Comparison of ENCODE assay signal across 15 cellular contexts in the genomic region with DNA sequence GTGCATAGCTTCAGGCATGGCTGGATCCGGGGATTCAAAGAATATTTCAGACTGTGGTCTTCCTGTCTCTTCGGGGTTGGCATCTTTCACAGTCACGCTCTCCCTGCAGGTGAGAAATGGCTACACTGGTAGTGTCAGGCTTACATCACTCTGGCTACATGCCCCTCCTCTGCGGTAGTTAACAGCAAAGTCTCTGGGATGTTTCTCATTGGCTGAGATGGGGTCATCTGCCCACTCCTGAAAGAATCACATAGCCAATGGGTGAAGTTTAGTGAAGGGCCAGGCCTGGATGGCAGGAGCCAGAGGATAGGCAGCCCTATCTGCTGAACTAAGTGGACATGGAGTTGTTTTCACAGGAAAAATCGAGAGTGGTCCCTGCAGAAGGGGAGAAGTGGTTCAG.
DNase-seq lines count a peak whose midpoint lies in the region; ATAC-seq lines count a peak whose summit lies in the region.
"Had no signal": no experiment of that assay in that cellular context is flagged by ENCODE, and none has a peak within 500 bp of the region (broad histone marks: within the 10 kb centered on the region; RNA-seq: fewer than 3 reads in every experiment).

No MANE protein-coding gene starts in this region.

- in situ Hi-C loops in SK-MEL-5 (cut with HindIII; ENCODE audit: low pct_unique_long_range_greater_than_20kb, low sequenced_read_pairs): no loop called here
- in situ Hi-C loops in KBM-7 (cut with MboI; ENCODE audit: low pct_unique_long_range_greater_than_20kb, low sequenced_read_pairs): no loop called here

- no peaks in the 10 kb centered on the region for H3K27me3 ChIP-seq in H7 (ENCODE audit: control insufficient read depth, insufficient read depth, low read length)

- no peak for ATAC-seq in HG02973 (IDR thresholded peaks at IDR 0.05; ENCODE audit: unreplicated experiment)
- ATAC-seq in HG02798 (IDR thresholded peaks at IDR 0.05; ENCODE audit: poor library complexity, unreplicated experiment): no peak

- no peak overlapping the region for H3K4me3 ChIP-seq in H7 (ENCODE audit: insufficient read depth, low read depth, low read length)

- DNase-seq in A172 (ENCODE audit: low spot score): peak; percentile 9
- peak; percentile 72 for DNase-seq in H7
- DNase-seq in SK-MEL-5 (ENCODE audit: low read depth, low spot score): peak; percentile 29
- DNase-seq in iPS-NIHi7 (ENCODE audit: extremely low spot score): peak; percentile 50
- no peak for DNase-seq in KBM-7
- DNase-seq: ACHN; AML-193; Caco-2; CD4-positive, CD25-positive, alpha-beta regulatory T cell; DMS153; NCI-H2081 treated with DMSO at 0.1 percent for 48 hours; NCI-H524; NK-92 treated with Interleukin-12 subunit alpha and Interleukin-12 subunit beta, amount 100 ng/mL, for 24 hours had no signal

- H3K36me3 ChIP-seq in H7 (replicated peaks; ENCODE audit: control insufficient read depth, insufficient read depth, low read length): no peaks in the 10 kb centered on the region
